ENCODE assay signal across 8 cellular contexts in the genomic region with DNA sequence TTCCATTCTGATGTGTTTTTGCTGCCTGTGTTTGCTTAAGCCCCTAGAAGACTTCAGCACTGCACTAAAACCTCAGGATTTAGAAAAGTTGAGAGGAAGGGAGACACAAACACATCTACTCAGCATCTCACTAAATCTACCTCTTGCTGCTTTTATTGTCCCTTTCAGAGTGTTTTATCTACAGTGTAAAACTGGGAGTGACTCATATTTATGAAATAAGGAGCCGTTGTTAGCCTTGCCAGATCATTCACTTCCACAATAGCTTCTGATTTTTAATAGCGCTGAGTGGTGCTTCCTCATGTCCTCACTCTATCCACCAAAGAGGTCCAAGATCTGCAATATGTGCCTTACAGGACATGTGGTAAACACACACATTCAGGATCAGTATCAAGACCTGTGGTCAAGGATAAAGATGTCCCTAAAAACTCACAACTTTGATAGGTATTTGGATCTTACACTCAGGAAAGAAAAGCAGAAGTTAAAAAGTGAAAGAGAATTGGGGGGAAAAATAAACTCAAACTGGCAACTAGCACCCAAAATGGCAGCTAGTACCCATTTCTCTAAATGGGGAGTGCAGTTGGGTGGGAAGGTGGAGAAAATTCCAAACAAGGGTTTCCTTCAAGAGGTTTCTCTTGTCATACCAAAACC. TPM values are rescaled to one million over a fixed set of nuclear protein-coding genes. Genes with fewer than 3 reads are reported as not detected.
DNase-seq lines count a peak whose midpoint lies in the region; ATAC-seq, FAIRE-seq and TF ChIP-seq lines count a peak whose summit lies in the region.
"Had no signal": no experiment of that assay in that cellular context is flagged by ENCODE, and none has a peak within 500 bp of the region (broad histone marks: within the 10 kb centered on the region; RNA-seq: fewer than 3 reads in every experiment).

No MANE protein-coding gene starts in this region.

- no peak overlapping the region for H2AFZ ChIP-seq in astrocyte (ENCODE audit: low read depth, low read length)
- H2AFZ ChIP-seq: parathyroid adenoma had no signal

- peaks cover 32% of the 10 kb centered on the region for H3K4me1 ChIP-seq in astrocyte (ENCODE audit: insufficient read depth, low read length)
- peaks cover 28% of the 10 kb centered on the region for H3K4me1 ChIP-seq in rectal smooth muscle tissue (ENCODE audit: control insufficient read depth, insufficient read depth, low read length)
- H3K4me1 ChIP-seq: parathyroid adenoma had no signal

- no peak overlapping the region for H3K4me3 ChIP-seq in astrocyte (ENCODE audit: insufficient read depth, low read depth, low read length)
- H3K4me3 ChIP-seq in rectal smooth muscle tissue (ENCODE audit: low read length) = no peak overlapping the region

- peak overlapping the region; percentile 35 for H3K4me3 Mint-ChIP-seq in astrocyte (ENCODE audit: unreplicated experiment)

- H3K36me3 ChIP-seq in astrocyte (ENCODE audit: insufficient read depth, low read length) (no peaks in the 10 kb centered on the region), rectal smooth muscle tissue (ENCODE audit: control insufficient read depth, insufficient read depth, low read length) (no peaks in the 10 kb centered on the region)

- peak overlapping the region; percentile 27 for H3K27ac Mint-ChIP-seq in astrocyte (ENCODE audit: unreplicated experiment)

- DNase-seq in astrocyte (ENCODE audit: low read depth) (peak; percentile 57), anterior cingulate cortex (lab: John Stamatoyannopoulos, UW) (no peak), DMS114 treated with DMSO at 0.1 percent for 48 hours (lab: John Stamatoyannopoulos, UW; ENCODE audit: unreplicated experiment) (no peak), GM19238 (ENCODE audit: insufficient read length, low spot score) (no peak)

- H3K27me3 ChIP-seq in astrocyte (ENCODE audit: insufficient read depth, low read length) (no peaks in the 10 kb centered on the region), rectal smooth muscle tissue (ENCODE audit: control insufficient read depth, insufficient read depth, low read length) (no peaks in the 10 kb centered on the region)

- H3K9me3 ChIP-seq in astrocyte (ENCODE audit: insufficient read depth, low read depth, low read length) = no peaks in the 10 kb centered on the region

- TF ChIP-seq CTCF in astrocyte (IDR thresholded peaks at IDR 0.05; ENCODE audit: insufficient read depth, low read depth, low read length) = no peak

- H3K9ac ChIP-seq in astrocyte (ENCODE audit: low read length) = peak overlapping the region; percentile 23
- H3K9ac ChIP-seq in rectal smooth muscle tissue (ENCODE audit: low read length) = no peak overlapping the region
- H3K9ac ChIP-seq: parathyroid adenoma had no signal

- no peaks in the 10 kb centered on the region for H3K9me3 Mint-ChIP-seq in astrocyte (ENCODE audit: unreplicated experiment)

- H3K79me2 ChIP-seq in astrocyte (ENCODE audit: insufficient read depth, low read length) = peaks cover 51% of the 10 kb centered on the region
- H3K79me2 ChIP-seq: parathyroid adenoma had no signal

- H3K27ac ChIP-seq in astrocyte (ENCODE audit: low read depth, low read length) (peak overlapping the region; percentile 43), rectal smooth muscle tissue (ENCODE audit: low read depth, low read length) (peak overlapping the region; percentile 73)
- H3K27ac ChIP-seq: parathyroid adenoma had no signal

- ATAC-seq in GM19043 (IDR thresholded peaks at IDR 0.05; ENCODE audit: low read depth, unreplicated experiment) (peak; percentile 9), HG03342 (IDR thresholded peaks at IDR 0.05; ENCODE audit: unreplicated experiment) (peak; percentile 7)

- no peak for FAIRE-seq in astrocyte (lab: Jason Lieb, UNC)

- peak overlapping the region; percentile 64 for H3K4me2 ChIP-seq in astrocyte (ENCODE audit: low read length)

- H4K20me1 ChIP-seq in astrocyte (ENCODE audit: insufficient read depth, low read length) = no peaks in the 10 kb centered on the region

- peaks cover 18% of the 10 kb centered on the region for H3K36me3 Mint-ChIP-seq in astrocyte (ENCODE audit: low read depth, unreplicated experiment)

- H3K4me1 Mint-ChIP-seq in astrocyte (ENCODE audit: low read depth, unreplicated experiment) = peaks cover 72% of the 10 kb centered on the region

- H3K27me3 Mint-ChIP-seq in astrocyte (ENCODE audit: low read depth, unreplicated experiment) = no peaks in the 10 kb centered on the region

RNA-seq across cellular contexts. Expression of a gene that starts 16.1 kb away (rescaled TPM):
- total RNA-seq in astrocyte = 34.8 and 45.8 TPM in 2 replicates
